Comparison of ENCODE assay signal across 8 cellular contexts in the genomic region with DNA sequence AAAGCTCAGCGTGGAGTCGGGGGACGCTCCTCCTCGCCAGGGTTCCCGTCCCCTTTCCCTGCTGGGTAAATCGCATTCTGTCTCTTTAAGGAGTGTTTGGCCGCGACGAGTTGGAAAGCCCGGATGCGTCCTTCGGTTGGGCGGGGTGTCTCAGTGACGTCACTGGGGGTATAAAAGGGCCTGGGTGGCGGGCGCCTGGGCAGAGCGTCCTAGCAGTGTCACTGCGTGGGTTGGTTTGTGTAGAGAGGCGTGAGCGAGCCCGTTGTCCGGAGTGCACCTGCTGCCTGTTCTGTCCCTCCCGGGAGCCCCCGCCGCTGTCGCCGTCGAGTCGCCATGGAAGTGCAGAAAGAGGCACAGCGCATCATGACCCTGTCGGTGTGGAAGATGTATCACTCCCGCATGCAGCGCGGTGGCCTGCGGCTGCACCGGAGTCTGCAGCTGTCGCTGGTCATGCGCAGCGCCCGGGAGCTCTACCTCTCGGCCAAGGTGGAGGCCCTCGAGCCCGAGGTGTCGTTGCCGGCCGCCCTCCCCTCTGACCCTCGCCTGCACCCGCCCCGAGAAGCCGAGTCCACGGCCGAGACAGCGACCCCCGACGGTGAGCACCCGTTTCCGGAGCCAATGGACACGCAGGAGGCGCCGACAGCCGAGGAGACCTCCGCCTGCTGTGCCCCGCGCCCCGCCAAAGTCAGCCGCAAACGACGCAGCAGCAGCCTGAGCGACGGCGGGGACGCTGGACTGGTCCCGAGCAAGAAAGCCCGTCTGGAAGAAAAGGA.
A peak's percentile ranks its signal among the peaks of the same experiment; 100 is the strongest.
DNase-seq lines count a peak whose midpoint lies in the region; ATAC-seq and FAIRE-seq lines count a peak whose summit lies in the region.

No MANE protein-coding gene starts in this region.

- H3K4me1 ChIP-seq in HUES6 (ENCODE audit: control insufficient read depth, insufficient read depth, low read length) = peaks cover 5% of the 10 kb centered on the region
- peaks cover 12% of the 10 kb centered on the region for H3K4me1 ChIP-seq in effector memory CD4-positive, alpha-beta T cell (ENCODE audit: control insufficient read depth, insufficient read depth, low read length, poor library complexity, severe bottlenecking)

- peaks cover 13% of the 10 kb centered on the region for H3K36me3 Mint-ChIP-seq in memory B cell

- peak overlapping the region; percentile 99 for H3K9ac ChIP-seq in HUES6 (ENCODE audit: low read length)

- H3K9me3 ChIP-seq in HUES6 (ENCODE audit: control insufficient read depth, insufficient read depth, low read depth, low read length) = no peaks in the 10 kb centered on the region
- no peaks in the 10 kb centered on the region for H3K9me3 ChIP-seq in effector memory CD4-positive, alpha-beta T cell (ENCODE audit: control insufficient read depth, low read length)

- H3K27me3 Mint-ChIP-seq in memory B cell = no peaks in the 10 kb centered on the region

- peak; percentile 95 for FAIRE-seq in GM19239 (lab: Jason Lieb, UNC)

- no peaks in the 10 kb centered on the region for H3K27me3 ChIP-seq in HUES6 (ENCODE audit: control insufficient read depth, insufficient read depth, low read length)
- H3K27me3 ChIP-seq in effector memory CD4-positive, alpha-beta T cell (replicated peaks; ENCODE audit: control insufficient read depth, insufficient read depth, low read length, poor library complexity, severe bottlenecking) = no peaks in the 10 kb centered on the region

- H3K27ac ChIP-seq in HUES6 (ENCODE audit: low read depth, low read length) = peak overlapping the region; percentile 94
- peak overlapping the region; percentile 94 for H3K27ac ChIP-seq in effector memory CD4-positive, alpha-beta T cell (ENCODE audit: insufficient read depth, low read length, poor library complexity, severe bottlenecking)

- DNase-seq in AG20443 (ENCODE audit: low spot score) = peak; percentile 91
- DNase-seq in GM19239 (ENCODE audit: insufficient read length, low spot score) = peak; percentile 70
- DNase-seq in NOMO-1 treated with DMSO at 0.1 percent for 48 hours (lab: John Stamatoyannopoulos, UW; ENCODE audit: unreplicated experiment) = peak; percentile 81
- DNase-seq in activated CD8-positive, alpha-beta memory T cell treated with anti-CD3 and anti-CD28 coated beads for 48 hours (ENCODE audit: low read depth in 2 of 3, low spot score in 2 of 3) = peak; percentile 90 to 100 (median 100)
- peak; percentile 92 to 97 (median 95) for DNase-seq in effector memory CD4-positive, alpha-beta T cell
- peak; percentile 100 for DNase-seq in memory B cell (ENCODE audit: low spot score in 2 of 2)
- peak; percentile 98 for DNase-seq in stimulated activated CD8-positive, alpha-beta memory T cell treated with anti-CD3 and anti-CD28 coated beads, Interleukin-12 subunit alpha, Interleukin-12 subunit beta, amount 100 ng/mL, for 1 hour (ENCODE audit: low read depth)

- peaks cover 9% of the 10 kb centered on the region for H3K36me3 ChIP-seq in HUES6 (ENCODE audit: control insufficient read depth, insufficient read depth, low read length)
- peaks cover 15% of the 10 kb centered on the region for H3K36me3 ChIP-seq in effector memory CD4-positive, alpha-beta T cell (ENCODE audit: control insufficient read depth, insufficient read depth, low read length)

- H3K4me3 Mint-ChIP-seq in memory B cell = peak overlapping the region; percentile 84

- H3K4me1 Mint-ChIP-seq in memory B cell = peaks cover 42% of the 10 kb centered on the region

- peak; percentile 25 for ATAC-seq in memory B cell (ENCODE audit: low read depth)

- peak overlapping the region; percentile 79 for H3K4me3 ChIP-seq in HUES6 (ENCODE audit: low read depth, low read length)
- peak overlapping the region; percentile 97 for H3K4me3 ChIP-seq in effector memory CD4-positive, alpha-beta T cell (ENCODE audit: insufficient read depth, low read depth, low read length, poor library complexity, severe bottlenecking)

- H3K9me3 Mint-ChIP-seq in memory B cell = no peaks in the 10 kb centered on the region

- peak overlapping the region; percentile 96 for H3K27ac Mint-ChIP-seq in memory B cell

Comparison
In these comparisons a context has a peak if more than half of its experiments do, and no peak if none do; other contexts are left out.
1. Peak in every context shown above with its lines: DNase-seq, ATAC-seq, H3K4me3 ChIP-seq and H3K27ac ChIP-seq.